In the genomic region with DNA sequence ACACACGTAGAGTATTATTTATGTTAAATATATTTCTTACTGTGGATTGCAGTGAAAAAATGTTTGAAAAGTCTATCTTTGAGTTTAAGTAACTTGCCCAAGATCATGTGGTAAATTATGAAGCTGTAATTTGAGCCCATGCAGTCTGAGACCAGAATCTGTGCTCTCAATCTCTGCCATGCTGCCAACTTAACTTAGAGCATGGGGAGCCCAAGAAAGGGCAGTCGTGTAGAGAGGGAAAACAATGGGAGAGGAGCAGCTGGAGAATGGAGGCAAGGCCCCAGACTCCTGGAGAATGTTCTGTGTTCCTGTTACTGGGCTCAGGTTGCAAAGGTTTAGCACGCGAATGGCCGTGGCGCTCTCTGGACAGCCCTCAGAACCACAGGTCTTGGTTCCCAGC, we compare ENCODE assay signal across 21 cellular contexts.
"Had no signal": no experiment of that assay in that cellular context is flagged by ENCODE, and none has a peak within 500 bp of the region (broad histone marks: within the 10 kb centered on the region; RNA-seq: fewer than 3 reads in every experiment).

No MANE protein-coding gene starts in this region.

- H3K36me3 ChIP-seq: adrenal gland, gastrocnemius medialis had no signal

- ATAC-seq: activated naive CD4-positive, alpha-beta T cell treated with anti-CD3 and anti-CD28 coated beads, Interleukin-2, amount 50 U/mL, for 72 hours; activated T-helper 17 cell treated with anti-CD3 and anti-CD28 coated beads, Interleukin-2, amount 50 U/mL, for 72 hours; gastrocnemius medialis; mucosa of descending colon; sciatic nerve; stimulated activated naive B cell treated with anti-CD40 and anti-IgM and Interleukin-4, amounts not matched to agents 10 μg/mL and 1 μg/mL and 100 μg/mL, for 72 hours; WTC11 had no signal

- DNase-seq: activated CD4-positive, alpha-beta T cell treated with anti-CD3 and anti-CD28 coated beads, Interleukin-2, amount 50 U/mL, for 4 hours; activated CD8-positive, alpha-beta memory T cell treated with anti-CD3 and anti-CD28 coated beads for 24 hours; activated CD8-positive, alpha-beta memory T cell treated with anti-CD3 and anti-CD28 coated beads, Interleukin-2, amount 50 U/mL, for 4 hours; activated T-cell treated with anti-CD3 and anti-CD28 coated beads, Interleukin-2, amount 50 U/mL, for 24 hours; adrenal gland; central memory CD4-positive, alpha-beta T cell; effector memory CD4-positive, alpha-beta T cell; gastrocnemius medialis; hypothalamus; mucosa of descending colon; naive B cell; stimulated activated CD4-positive, alpha-beta T cell treated with anti-CD3 and anti-CD28 coated beads, Interleukin-15, amount 100 ng/mL, for 24 hours; stimulated activated CD8-positive, alpha-beta memory T cell treated with anti-CD3 and anti-CD28 coated beads, Interleukin-4, amount 100 ng/mL, for 48 hours; stimulated activated naive B cell treated with anti-CD40 and anti-IgM and Interleukin-4, amounts not matched to agents 10 μg/mL and 1 μg/mL and 100 μg/mL, for 72 hours; T-helper 9 cell; testis had no signal

- H3K27ac ChIP-seq: adrenal gland, gastrocnemius medialis, testis had no signal

- H3K9me3 ChIP-seq: adrenal gland, gastrocnemius medialis, mucosa of descending colon, testis had no signal

- H3K4me2 ChIP-seq: smooth muscle cell had no signal

- H3K27me3 ChIP-seq: adrenal gland, gastrocnemius medialis, testis had no signal

- H3K4me1 ChIP-seq: adrenal gland, gastrocnemius medialis, testis had no signal

- H3K4me3 ChIP-seq: adrenal gland, gastrocnemius medialis, mucosa of descending colon, smooth muscle cell, testis had no signal
